8 cellular contexts compared by ENCODE assay signal in genomic region chr10:99612167-99612831, GRCh38. TPM values are rescaled to one million over a fixed set of nuclear protein-coding genes. Genes with fewer than 3 reads are reported as not detected.
DNase-seq lines count a peak whose midpoint lies in the region; ATAC-seq and TF ChIP-seq lines count a peak whose summit lies in the region.

No MANE protein-coding gene starts in this region.

- POLR2A ChIA-PET in activated CD8-positive, alpha-beta T cell treated with anti-CD3 and anti-CD28 coated beads, Interleukin-2, amount 10 ng/mL, durations not matched to agents 7 days and 5 days (lab: Charles Lee), result interaction anchor here (1.2 kb wide), 1 partner anchor 9 kb away, joined by 5 read pairs; no protein-coding TSS in a partner anchor

- H3K9me3 Mint-ChIP-seq in activated CD8-positive, alpha-beta T cell treated with anti-CD3 and anti-CD28 coated beads, Interleukin-2, amount 10 ng/mL, durations not matched to agents 7 days and 5 days (ENCODE audit: insufficient read depth), result no peaks in the 10 kb centered on the region

- H3K36me3 Mint-ChIP-seq in activated CD8-positive, alpha-beta T cell treated with anti-CD3 and anti-CD28 coated beads, Interleukin-2, amount 10 ng/mL, durations not matched to agents 7 days and 5 days (ENCODE audit: low read depth), result peaks cover 44% of the 10 kb centered on the region

- H3K4me3 Mint-ChIP-seq in activated CD8-positive, alpha-beta T cell treated with anti-CD3 and anti-CD28 coated beads, Interleukin-2, amount 10 ng/mL, durations not matched to agents 7 days and 5 days, result no peak overlapping the region

- peak; percentile 59 for ATAC-seq in activated CD8-positive, alpha-beta T cell treated with anti-CD3 and anti-CD28 coated beads, Interleukin-2, amount 10 ng/mL, durations not matched to agents 7 days and 5 days
- ATAC-seq in GM21825 (IDR thresholded peaks at IDR 0.05; ENCODE audit: unreplicated experiment) (no peak), GM18870 (IDR thresholded peaks at IDR 0.05; ENCODE audit: unreplicated experiment) (no peak)

- CTCF ChIA-PET in activated CD8-positive, alpha-beta T cell treated with anti-CD3 and anti-CD28 coated beads, Interleukin-2, amount 10 ng/mL, durations not matched to agents 7 days and 5 days (lab: Charles Lee), result interaction anchor here (0.6 to 11.3 kb wide), 28 partner anchors 9 to 245 kb away, joined by 3 to 101 read pairs (median 4); partner anchors contain the start of genes COX15, CUTC, ENTPD7 and GOT1

- peak; percentile 73 for TF ChIP-seq CTCF in foreskin fibroblast (IDR thresholded peaks at IDR 0.05; ENCODE audit: low read depth, low read length)

- no peak overlapping the region for H3K4me3 ChIP-seq in foreskin fibroblast (ENCODE audit: low read depth in 1 of 2, low read length in 2 of 2)

- no peaks in the 10 kb centered on the region for H3K27me3 Mint-ChIP-seq in activated CD8-positive, alpha-beta T cell treated with anti-CD3 and anti-CD28 coated beads, Interleukin-2, amount 10 ng/mL, durations not matched to agents 7 days and 5 days (ENCODE audit: low read depth)

- H3K27ac Mint-ChIP-seq in activated CD8-positive, alpha-beta T cell treated with anti-CD3 and anti-CD28 coated beads, Interleukin-2, amount 10 ng/mL, durations not matched to agents 7 days and 5 days, result peak overlapping the region; percentile 31

- DNase-seq in COLO829 (ENCODE audit: low spot score) (peak; percentile 50), GM19238 (ENCODE audit: insufficient read length, low spot score) (peak; percentile 27), NCI-H2107 (lab: John Stamatoyannopoulos, UW) (peak; percentile 16), foreskin fibroblast (peak; percentile 51 to 81), occipital lobe (lab: John Stamatoyannopoulos, UW) (peak; percentile 6)
- peak; percentile 55 for DNase-seq in activated CD8-positive, alpha-beta T cell treated with anti-CD3 and anti-CD28 coated beads, Interleukin-2, amount 10 ng/mL, durations not matched to agents 7 days and 5 days

- peaks cover 34% of the 10 kb centered on the region for H3K4me1 Mint-ChIP-seq in activated CD8-positive, alpha-beta T cell treated with anti-CD3 and anti-CD28 coated beads, Interleukin-2, amount 10 ng/mL, durations not matched to agents 7 days and 5 days (ENCODE audit: low read depth)

RNA-seq across cellular contexts. Expression of gene SLC25A28, which starts 7.9 kb away (rescaled TPM):
- 10 to 100 TPM; 50.7 to 55.0 TPM for total RNA-seq in activated CD8-positive, alpha-beta T cell treated with anti-CD3 and anti-CD28 coated beads, Interleukin-2, amount 10 ng/mL, durations not matched to agents 7 days and 5 days
- 18.6 TPM for total RNA-seq in occipital lobe

RNA-seq across cellular contexts. Expression of gene ENTPD7, which starts 47.0 kb away (rescaled TPM):
- total RNA-seq in activated CD8-positive, alpha-beta T cell treated with anti-CD3 and anti-CD28 coated beads, Interleukin-2, amount 10 ng/mL, durations not matched to agents 7 days and 5 days, result 1 to 10 TPM; 5.8 to 6.0 TPM
- 8.7 TPM for total RNA-seq in occipital lobe

Comparison
In these comparisons a context has a peak if more than half of its experiments do, and no peak if none do; other contexts are left out.
1. DNase-seq: peak in every context shown above with its lines; median percentile 66 in foreskin fibroblast; 55 in activated CD8-positive, alpha-beta T cell treated with anti-CD3 and anti-CD28 coated beads, Interleukin-2, amount 10 ng/mL, durations not matched to agents 7 days and 5 days; 50 in COLO829; 27 in GM19238; 16 in NCI-H2107; 6 in occipital lobe.